Comparison of ENCODE assay signal across 31 cellular contexts in the genomic region with DNA sequence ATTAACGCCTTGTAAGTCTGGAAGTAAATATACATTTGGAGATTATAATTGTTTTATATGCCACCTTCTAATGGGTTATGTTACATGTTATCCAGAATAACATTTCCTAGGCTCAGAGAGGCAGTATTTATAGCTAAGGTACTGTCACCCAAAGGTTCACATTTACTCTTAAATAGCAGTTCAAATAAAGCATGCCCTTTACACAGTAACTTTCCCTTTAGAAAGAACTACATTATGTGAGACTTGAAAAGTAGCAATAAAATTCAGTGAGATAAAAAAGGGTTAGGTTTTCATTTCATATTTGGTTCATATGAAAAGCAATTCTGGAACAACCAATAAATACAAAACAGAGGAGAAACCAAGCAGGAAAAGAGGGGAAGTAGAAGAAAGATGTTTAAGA.
"Had no signal": no experiment of that assay in that cellular context is flagged by ENCODE, and none has a peak within 500 bp of the region (broad histone marks: within the 10 kb centered on the region; RNA-seq: fewer than 3 reads in every experiment).

No MANE protein-coding gene starts in this region.

- H3K9me3 ChIP-seq: breast epithelium, Peyer's patch, SJSA1, SK-N-SH had no signal

- H3K9ac ChIP-seq: SK-N-SH had no signal

- H3K4me1 Mint-ChIP-seq: activated CD4-positive, alpha-beta T cell treated with anti-CD3 and anti-CD28 coated beads, Interleukin-2, amount 10 ng/mL, durations not matched to agents 24 days and 14 days; activated CD8-positive, alpha-beta memory T cell treated with anti-CD3 and anti-CD28 coated beads, Interleukin-2, amount 10 ng/mL, durations not matched to agents 7 days and 5 days; activated naive CD8-positive, alpha-beta T cell treated with anti-CD3 and anti-CD28 coated beads for 36 hours had no signal

- H3K27ac ChIP-seq: breast epithelium, Peyer's patch, SJSA1 had no signal

- DNase-seq: activated CD4-positive, alpha-beta memory T cell treated with anti-CD3 and anti-CD28 coated beads for 36 hours; activated CD4-positive, alpha-beta T cell treated with anti-CD3 and anti-CD28 coated beads, Interleukin-2, amount 10 ng/mL, durations not matched to agents 24 days and 14 days; activated CD8-positive, alpha-beta memory T cell treated with anti-CD3 and anti-CD28 coated beads for 24 hours; activated CD8-positive, alpha-beta memory T cell treated with anti-CD3 and anti-CD28 coated beads, Interleukin-2, amount 10 ng/mL, durations not matched to agents 7 days and 5 days; activated CD8-positive, alpha-beta memory T cell treated with anti-CD3 and anti-CD28 coated beads, Interleukin-2, amount 50 U/mL, for 48 hours; activated effector memory CD4-positive, alpha-beta T cell treated with Interleukin-2 at 50 U/mL for 16 hours; activated naive CD4-positive, alpha-beta T cell treated with anti-CD3 and anti-CD28 coated beads, Interleukin-2, amount 50 U/mL, for 16 hours; activated naive CD8-positive, alpha-beta T cell treated with anti-CD3 and anti-CD28 coated beads for 36 hours; activated T-cell treated with anti-CD3 and anti-CD28 coated beads, Interleukin-2, amount 50 U/mL, for 48 hours; amniotic stem cell; aorta; NCI-H1092 treated with DMSO at 0.1 percent for 48 hours; NCI-H1417; NCI-H146; NCI-H1930; NCI-H2081 treated with DMSO at 0.1 percent for 48 hours; NCI-H510A; NCI-H526; NCI-H748 treated with DMSO at 0.1 percent for 48 hours; NK-92 treated with Interleukin-12 subunit alpha and Interleukin-12 subunit beta, amount 100 ng/mL, for 24 hours; PC-3; Peyer's patch; RPMI8226; SHP77 treated with DMSO at 0.1 percent for 48 hours; SK-N-SH had no signal

- H3K9me3 Mint-ChIP-seq: activated CD4-positive, alpha-beta memory T cell treated with anti-CD3 and anti-CD28 coated beads for 36 hours; activated CD4-positive, alpha-beta T cell treated with anti-CD3 and anti-CD28 coated beads, Interleukin-2, amount 10 ng/mL, durations not matched to agents 24 days and 14 days; activated naive CD8-positive, alpha-beta T cell treated with anti-CD3 and anti-CD28 coated beads for 36 hours; T-helper 1 cell treated with Interleukin-12 subunit alpha and Interleukin-12 subunit beta and Interleukin-4 antibody, amounts not matched to agents 30 μg/mL and 1 μg/mL, for 36 hours; T-helper 2 cell treated with Interferon-gamma antibody and Interleukin-4, amounts not matched to agents 5 μg/mL and 100 μg/mL, for 36 hours had no signal

- H3K27me3 Mint-ChIP-seq: activated CD4-positive, alpha-beta memory T cell treated with anti-CD3 and anti-CD28 coated beads for 36 hours; activated CD4-positive, alpha-beta T cell treated with anti-CD3 and anti-CD28 coated beads, Interleukin-2, amount 10 ng/mL, durations not matched to agents 24 days and 14 days; activated CD8-positive, alpha-beta memory T cell treated with anti-CD3 and anti-CD28 coated beads, Interleukin-2, amount 10 ng/mL, durations not matched to agents 7 days and 5 days; activated naive CD8-positive, alpha-beta T cell treated with anti-CD3 and anti-CD28 coated beads for 36 hours had no signal

- ATAC-seq: activated CD8-positive, alpha-beta memory T cell treated with anti-CD3 and anti-CD28 coated beads, Interleukin-2, amount 10 ng/mL, durations not matched to agents 7 days and 5 days; K562; PC-3 had no signal

- H3K36me3 ChIP-seq: breast epithelium had no signal

- H3K4me3 ChIP-seq: breast epithelium, K562, Peyer's patch, SJSA1 had no signal

- H3K27me3 ChIP-seq: breast epithelium, Peyer's patch, SJSA1 had no signal

- H3K4me3 Mint-ChIP-seq: activated CD4-positive, alpha-beta memory T cell treated with anti-CD3 and anti-CD28 coated beads for 36 hours; activated CD4-positive, alpha-beta T cell treated with anti-CD3 and anti-CD28 coated beads, Interleukin-2, amount 10 ng/mL, durations not matched to agents 24 days and 14 days; activated CD8-positive, alpha-beta memory T cell treated with anti-CD3 and anti-CD28 coated beads, Interleukin-2, amount 10 ng/mL, durations not matched to agents 7 days and 5 days; activated naive CD8-positive, alpha-beta T cell treated with anti-CD3 and anti-CD28 coated beads for 36 hours; T-helper 1 cell treated with Interleukin-12 subunit alpha and Interleukin-12 subunit beta and Interleukin-4 antibody, amounts not matched to agents 30 μg/mL and 1 μg/mL, for 36 hours; T-helper 2 cell treated with Interferon-gamma antibody and Interleukin-4, amounts not matched to agents 5 μg/mL and 100 μg/mL, for 36 hours had no signal

- H3K27ac Mint-ChIP-seq: activated CD4-positive, alpha-beta memory T cell treated with anti-CD3 and anti-CD28 coated beads for 36 hours; activated CD4-positive, alpha-beta T cell treated with anti-CD3 and anti-CD28 coated beads, Interleukin-2, amount 10 ng/mL, durations not matched to agents 24 days and 14 days; activated CD8-positive, alpha-beta memory T cell treated with anti-CD3 and anti-CD28 coated beads, Interleukin-2, amount 10 ng/mL, durations not matched to agents 7 days and 5 days; activated naive CD8-positive, alpha-beta T cell treated with anti-CD3 and anti-CD28 coated beads for 36 hours; T-helper 1 cell treated with Interleukin-12 subunit alpha and Interleukin-12 subunit beta and Interleukin-4 antibody, amounts not matched to agents 30 μg/mL and 1 μg/mL, for 36 hours; T-helper 2 cell treated with Interferon-gamma antibody and Interleukin-4, amounts not matched to agents 5 μg/mL and 100 μg/mL, for 36 hours had no signal

- H3K4me2 ChIP-seq: SK-N-SH had no signal

- H3K4me1 ChIP-seq: breast epithelium, Peyer's patch, SJSA1 had no signal

- FAIRE-seq: TTC549 had no signal
